In the genomic region with DNA sequence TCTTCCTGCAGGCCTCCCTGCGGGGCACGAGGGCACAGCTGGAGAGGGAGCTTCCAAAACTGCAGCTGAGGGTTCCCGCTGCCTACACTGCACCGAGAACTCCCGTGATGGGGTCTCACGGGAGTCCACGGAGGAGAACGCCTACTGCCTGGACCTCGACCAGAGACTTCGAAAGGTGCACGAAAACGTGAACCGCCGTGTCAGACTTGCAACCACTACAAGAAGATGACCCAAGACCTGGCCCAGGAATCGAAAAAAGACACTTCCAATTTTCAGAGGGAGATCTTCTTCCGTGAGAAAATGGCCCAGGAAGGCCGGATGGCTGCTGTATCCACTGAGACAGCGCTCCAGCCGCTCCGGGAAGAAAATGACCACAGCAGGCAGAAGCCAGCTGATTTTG, we compare ENCODE assay signal across 33 cellular contexts. TPM values are rescaled to one million over a fixed set of nuclear protein-coding genes. Genes with fewer than 3 reads are reported as not detected.
DNase-seq lines count a peak whose midpoint lies in the region; TF ChIP-seq lines count a peak whose summit lies in the region.
"Had no signal": no experiment of that assay in that cellular context is flagged by ENCODE, and none has a peak within 500 bp of the region (broad histone marks: within the 10 kb centered on the region; RNA-seq: fewer than 3 reads in every experiment).

No MANE protein-coding gene starts in this region.

- no peak overlapping the region for H3K23ac ChIP-seq in trophoblast cell (ENCODE audit: low read length)

- CTCF ChIA-PET in RWPE1 (lab: Yijun Ruan, JAX): no interaction called here

- no peaks in the 10 kb centered on the region for H3F3A ChIP-seq in MM.1S (ENCODE audit: insufficient read depth, low read length)

- DNase-seq in RWPE1 (ENCODE audit: low spot score) (no peak), esophagus muscularis mucosa (ENCODE audit: extremely low spot score) (peak; percentile 91), trophoblast cell (no peak), NCI-H1092 treated with DMSO at 0.1 percent for 48 hours (lab: John Stamatoyannopoulos, UW) (no peak), NCI-H2081 (lab: John Stamatoyannopoulos, UW) (no peak), superior temporal gyrus (ENCODE audit: extremely low spot score) (no peak), MM.1S (no peak)
- DNase-seq: 8988T; ACHN; AML-193; BE2C; C1 segment of cervical spinal cord; Caco-2; Calu3; CD4-positive, alpha-beta memory T cell; CD4-positive, alpha-beta T cell; CD4-positive, CD25-positive, alpha-beta regulatory T cell; CD8-positive, alpha-beta memory T cell; CD8-positive, alpha-beta T cell; COR-L47; DMS 273 treated with DMSO at 0.1 percent for 48 hours; DMS153; DMS53; DMS79; DMS79 treated with DMSO at 0.1 percent for 48 hours; DND-41; EL had no signal

- intact Hi-C loops in esophagus muscularis mucosa (cut with DNase I): loop anchor here (10.0 kb wide), 1 partner anchor 118 kb away; no protein-coding TSS in a partner anchor

- H3K27ac ChIP-seq in RWPE1 (peak overlapping the region; percentile 10; the same call in 1 of the 2 replicates), esophagus muscularis mucosa (replicated peaks in 1 of 4) (no peak overlapping the region), neutrophil (peak overlapping the region; percentile 95), trophoblast cell (ENCODE audit: low read depth, low read length) (no peak overlapping the region), MM.1S (ENCODE audit: low read length) (no peak overlapping the region)
- H3K27ac ChIP-seq: 22Rv1; BLaER1; BLaER1 treated with 17β-estradiol and CSF1 and Interleukin-3, amounts not matched to agents 10 nM and 100 nM; C4-2B had no signal

- no peaks in the 10 kb centered on the region for H3K9me2 ChIP-seq in MM.1S (replicated peaks; ENCODE audit: insufficient read depth, low read length)

- H3K4ac ChIP-seq in trophoblast cell (ENCODE audit: low read depth, low read length): peak overlapping the region; percentile 25

- H4K91ac ChIP-seq in trophoblast cell (ENCODE audit: low read depth, low read length): no peak overlapping the region

- H3K4me3 ChIP-seq in esophagus muscularis mucosa (no peak overlapping the region), neutrophil (ENCODE audit: low read depth in 1 of 2, low read length in 1 of 2) (no peak overlapping the region), trophoblast cell (ENCODE audit: low read depth, low read length) (no peak overlapping the region), MM.1S (ENCODE audit: low read length) (no peak overlapping the region)
- H3K4me3 ChIP-seq: A549; BLaER1; BLaER1 treated with 17β-estradiol and CSF1 and Interleukin-3, amounts not matched to agents 10 nM and 100 nM had no signal

- no peaks in the 10 kb centered on the region for H3K9me3 ChIP-seq in esophagus muscularis mucosa
- no peaks in the 10 kb centered on the region for H3K9me3 ChIP-seq in neutrophil
- H3K9me3 ChIP-seq in trophoblast cell (ENCODE audit: insufficient read depth, low read depth, low read length): no peaks in the 10 kb centered on the region
- H3K9me3 ChIP-seq in MM.1S (replicated peaks; ENCODE audit: insufficient read depth, low read length): no peaks in the 10 kb centered on the region
- H3K9me3 ChIP-seq: A549, BE2C, BLaER1, Caco-2 had no signal

- H3K14ac ChIP-seq in trophoblast cell (ENCODE audit: low read length): no peak overlapping the region

- no peak for TF ChIP-seq EP300 in esophagus muscularis mucosa (IDR thresholded peaks at IDR 0.05)

- WGBS in esophagus muscularis mucosa: 94% methylated on average over 12 of the region's 20 CpGs
- no CpG with 5 or more reads among the region's 20 CpGs for WGBS in trophoblast cell (ENCODE audit: extremely low coverage, insufficient coverage, insufficient read length)

- no peak overlapping the region for H4K8ac ChIP-seq in trophoblast cell (ENCODE audit: low read depth, low read length)

- no peak overlapping the region for H2AFZ ChIP-seq in trophoblast cell (ENCODE audit: insufficient read depth, low read length, poor library complexity)
- H2AFZ ChIP-seq in MM.1S (ENCODE audit: low read length): no peak overlapping the region

- H4K12ac ChIP-seq in trophoblast cell (ENCODE audit: low read depth, low read length): no peak overlapping the region

- H3K4me2 ChIP-seq in trophoblast cell (ENCODE audit: low read length) (no peak overlapping the region), MM.1S (ENCODE audit: low read depth, low read length) (no peak overlapping the region)
- H3K4me2 ChIP-seq: A549; BLaER1; BLaER1 treated with 17β-estradiol and CSF1 and Interleukin-3, amounts not matched to agents 10 nM and 100 nM had no signal

- TF ChIP-seq CTCF in RWPE1 (conservative IDR thresholded peaks at IDR 0.05; ENCODE audit: low read depth): no peak
- TF ChIP-seq CTCF in esophagus muscularis mucosa (IDR thresholded peaks at IDR 0.05): no peak
- TF ChIP-seq CTCF in neutrophil (IDR thresholded peaks at IDR 0.05): no peak
- TF ChIP-seq CTCF in MM.1S (IDR thresholded peaks at IDR 0.05; ENCODE audit: low read length): no peak

- H3K27me3 ChIP-seq in esophagus muscularis mucosa: no peaks in the 10 kb centered on the region
- no peaks in the 10 kb centered on the region for H3K27me3 ChIP-seq in neutrophil
- no peaks in the 10 kb centered on the region for H3K27me3 ChIP-seq in trophoblast cell (ENCODE audit: insufficient read depth, low read length)
- no peaks in the 10 kb centered on the region for H3K27me3 ChIP-seq in MM.1S (replicated peaks; ENCODE audit: insufficient read depth, low read length)
- H3K27me3 ChIP-seq: BE2C; BLaER1; BLaER1 treated with 17β-estradiol and CSF1 and Interleukin-3, amounts not matched to agents 10 nM and 100 nM had no signal

- TF ChIP-seq POLR2A in esophagus muscularis mucosa (IDR thresholded peaks at IDR 0.05; ENCODE audit: low read depth): no peak

- no peak overlapping the region for H3K9ac ChIP-seq in trophoblast cell (ENCODE audit: low read length)
- H3K9ac ChIP-seq in MM.1S (ENCODE audit: low read length): no peak overlapping the region
- H3K9ac ChIP-seq: BLaER1; BLaER1 treated with 17β-estradiol and CSF1 and Interleukin-3, amounts not matched to agents 10 nM and 100 nM had no signal

- H3K79me1 ChIP-seq in trophoblast cell (ENCODE audit: low read length): no peaks in the 10 kb centered on the region

- H2BK120ac ChIP-seq in trophoblast cell (ENCODE audit: insufficient read depth, low read length, poor library complexity): no peak overlapping the region

- POLR2A ChIA-PET in RWPE1 (lab: Yijun Ruan, JAX; ENCODE audit: low non-redundant PET): no interaction called here

- no peak overlapping the region for H2AK5ac ChIP-seq in trophoblast cell (ENCODE audit: low read length)

- H3K18ac ChIP-seq in trophoblast cell (ENCODE audit: low read length): peak overlapping the region; percentile 10

- peaks cover 15 to 63% (median 54%) of the 10 kb centered on the region in 4 donors for H3K4me1 ChIP-seq in esophagus muscularis mucosa
- H3K4me1 ChIP-seq in neutrophil (ENCODE audit: control insufficient read depth in 1 of 2, insufficient read depth in 1 of 2, low read depth in 1 of 2, low read length in 1 of 2): peaks cover 37 to 41% of the 10 kb centered on the region in 2 experiments
- H3K4me1 ChIP-seq in trophoblast cell (ENCODE audit: control insufficient read depth in 1 of 2, insufficient read depth in 2 of 2, low read length in 2 of 2): peaks cover 5 to 8% of the 10 kb centered on the region in 2 experiments
- no peaks in the 10 kb centered on the region for H3K4me1 ChIP-seq in MM.1S (ENCODE audit: low read length)
- H3K4me1 ChIP-seq: BE2C, BLaER1 had no signal

- no peaks in the 10 kb centered on the region for H4K20me1 ChIP-seq in MM.1S (ENCODE audit: insufficient read depth, low read length)
- H4K20me1 ChIP-seq: BLaER1; BLaER1 treated with 17β-estradiol and CSF1 and Interleukin-3, amounts not matched to agents 10 nM and 100 nM had no signal

- no peak overlapping the region for H2BK12ac ChIP-seq in trophoblast cell (ENCODE audit: low read length)

- no peak overlapping the region for H2BK5ac ChIP-seq in trophoblast cell (ENCODE audit: low read depth, low read length, poor library complexity)

- peaks cover 0 to 11% (median 0%) of the 10 kb centered on the region in 4 donors for H3K36me3 ChIP-seq in esophagus muscularis mucosa
- peaks cover 18% of the 10 kb centered on the region for H3K36me3 ChIP-seq in neutrophil
- H3K36me3 ChIP-seq in trophoblast cell (ENCODE audit: control insufficient read depth in 1 of 2, insufficient read depth in 2 of 2, low read length in 2 of 2): peaks cover 23 to 38% of the 10 kb centered on the region in 2 experiments
- no peaks in the 10 kb centered on the region for H3K36me3 ChIP-seq in MM.1S (replicated peaks; ENCODE audit: insufficient read depth, low read length)
- H3K36me3 ChIP-seq: BE2C, BLaER1 had no signal

- H3K79me2 ChIP-seq in trophoblast cell (ENCODE audit: control insufficient read depth, insufficient read depth, low read length, poor library complexity) (peaks cover 2% of the 10 kb centered on the region), MM.1S (ENCODE audit: low read length) (no peaks in the 10 kb centered on the region)

RNA-seq across cellular contexts. Expression of a gene that starts 52.9 kb away (rescaled TPM):
- total RNA-seq in esophagus muscularis mucosa: 1 to 10 TPM in 1 of 4 donors, under 1 TPM in 3; 0.26 to 1.0 (median 0.58) TPM
- polyA plus RNA-seq in trophoblast cell (2013): 1.1 and 1.4 TPM in 2 replicates
- total RNA-seq: Caco-2; Calu3; CD4-positive, alpha-beta memory T cell; CD4-positive, alpha-beta T cell; CD4-positive, CD25-positive, alpha-beta regulatory T cell; CD8-positive, alpha-beta memory T cell; CD8-positive, alpha-beta T cell had no signal
- polyA plus RNA-seq: CD4-positive, alpha-beta memory T cell; CD4-positive, CD25-positive, alpha-beta regulatory T cell; CD8-positive, alpha-beta memory T cell had no signal

Comparison
In these comparisons a context has a peak if more than half of its experiments do, and no peak if none do; other contexts are left out.
1. H3K27ac ChIP-seq: peak in RWPE1 (single experiment) and neutrophil (single experiment); none in esophagus muscularis mucosa (0 of 4), trophoblast cell (single experiment) and MM.1S (single experiment).